ENCODE assay signal across 10 cellular contexts in the genomic region with DNA sequence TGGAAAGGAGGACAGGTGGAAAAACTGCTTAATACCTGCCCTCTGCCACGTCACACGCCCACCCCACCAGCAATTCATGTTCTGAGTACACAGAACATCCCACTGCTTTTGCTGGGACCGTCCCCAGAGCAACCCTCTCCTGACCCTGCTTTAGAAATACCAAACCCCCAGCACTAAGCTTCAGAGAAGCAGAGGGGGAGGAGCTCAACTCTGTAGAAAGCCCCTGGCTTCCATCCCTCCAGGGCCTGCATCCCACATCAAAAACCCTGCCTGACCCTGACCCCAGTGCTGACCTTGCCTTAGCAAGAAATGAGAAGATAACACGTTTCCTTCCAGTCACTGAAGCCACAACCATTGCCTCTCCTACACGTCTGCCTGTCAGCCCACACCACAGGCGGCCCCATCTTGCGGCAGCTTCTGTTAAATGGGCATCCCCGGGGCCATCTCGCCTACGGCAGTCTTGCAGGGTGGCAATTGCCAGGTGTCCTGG. TPM values are rescaled to one million over a fixed set of nuclear protein-coding genes. Genes with fewer than 3 reads are reported as not detected.
A peak's percentile ranks its signal among the peaks of the same experiment; 100 is the strongest.
DNase-seq lines count a peak whose midpoint lies in the region; ATAC-seq and TF ChIP-seq lines count a peak whose summit lies in the region.
"Had no signal": no experiment of that assay in that cellular context is flagged by ENCODE, and none has a peak within 500 bp of the region (broad histone marks: within the 10 kb centered on the region; RNA-seq: fewer than 3 reads in every experiment).

No MANE protein-coding gene starts in this region.

- H3K4me1 Mint-ChIP-seq in stimulated activated memory B cell treated with anti-CD40 and anti-IgM and Interleukin-4, amounts not matched to agents 10 μg/mL and 1 μg/mL and 100 μg/mL, for 72 hours: peaks cover 71% of the 10 kb centered on the region
- H3K4me1 Mint-ChIP-seq in osteocyte (ENCODE audit: unreplicated experiment): peaks cover 15% of the 10 kb centered on the region

- peaks cover 19% of the 10 kb centered on the region for H3K27me3 Mint-ChIP-seq in stimulated activated memory B cell treated with anti-CD40 and anti-IgM and Interleukin-4, amounts not matched to agents 10 μg/mL and 1 μg/mL and 100 μg/mL, for 72 hours
- no peaks in the 10 kb centered on the region for H3K27me3 Mint-ChIP-seq in osteocyte (ENCODE audit: unreplicated experiment)

- ATAC-seq in activated naive CD4-positive, alpha-beta T cell treated with anti-CD3 and anti-CD28 coated beads, Interleukin-2, amount 50 U/mL, for 72 hours: peak; percentile 87 to 91
- ATAC-seq in stimulated activated memory B cell treated with anti-CD40 and anti-IgM and Interleukin-4, amounts not matched to agents 10 μg/mL and 1 μg/mL and 100 μg/mL, for 72 hours: peak; percentile 89
- ATAC-seq in heart right ventricle: no peak
- ATAC-seq: A549 had no signal

- H3K36me3 ChIP-seq in heart right ventricle: no peaks in the 10 kb centered on the region

- 84 to 86% methylated on average over 10 of the region's 10 CpGs for WGBS in heart right ventricle, 2 donors

- no peak overlapping the region for H3K27ac ChIP-seq in heart right ventricle
- H3K27ac ChIP-seq: A549 had no signal

- peak overlapping the region; percentile 2 for H3K4me3 Mint-ChIP-seq in stimulated activated memory B cell treated with anti-CD40 and anti-IgM and Interleukin-4, amounts not matched to agents 10 μg/mL and 1 μg/mL and 100 μg/mL, for 72 hours
- no peak overlapping the region for H3K4me3 Mint-ChIP-seq in osteocyte (ENCODE audit: unreplicated experiment)
- H3K4me3 Mint-ChIP-seq: nephron progenitor cell had no signal

- DNase-seq in activated T-cell treated with anti-CD3 and anti-CD28 coated beads for 24 hours (ENCODE audit: low read depth) (peak; percentile 70), MV-4-11 (lab: John Stamatoyannopoulos, UW) (peak; percentile 9), kidney glomerular epithelial cell (lab: John Stamatoyannopoulos, UW) (no peak), heart right ventricle (no peak), osteocyte (ENCODE audit: extremely low spot score, unreplicated experiment) (no peak)
- no peak for DNase-seq in activated T-cell treated with anti-CD3 and anti-CD28 coated beads, Interleukin-2, amount 50 U/mL, for 1 hour
- peak; percentile 78 to 94 for DNase-seq in activated naive CD4-positive, alpha-beta T cell treated with anti-CD3 and anti-CD28 coated beads, Interleukin-2, amount 50 U/mL, for 72 hours (ENCODE audit: low spot score in 2 of 2)
- DNase-seq: nephron progenitor cell had no signal

- H3K4me3 ChIP-seq in heart right ventricle: no peak overlapping the region
- H3K4me3 ChIP-seq: A549 had no signal

- TF ChIP-seq CTCF in heart right ventricle (IDR thresholded peaks at IDR 0.05): no peak
- TF ChIP-seq CTCF in osteocyte (IDR thresholded peaks at IDR 0.05): no peak

- H3K4me1 ChIP-seq in heart right ventricle: peaks cover 0 to 54% (median 0%) of the 10 kb centered on the region in 9 donors

- peak overlapping the region; percentile 86 to 94 for H3K27ac Mint-ChIP-seq in activated naive CD4-positive, alpha-beta T cell treated with anti-CD3 and anti-CD28 coated beads, Interleukin-2, amount 50 U/mL, for 72 hours
- H3K27ac Mint-ChIP-seq in stimulated activated memory B cell treated with anti-CD40 and anti-IgM and Interleukin-4, amounts not matched to agents 10 μg/mL and 1 μg/mL and 100 μg/mL, for 72 hours: peak overlapping the region; percentile 69
- no peak overlapping the region for H3K27ac Mint-ChIP-seq in osteocyte (ENCODE audit: unreplicated experiment)
- H3K27ac Mint-ChIP-seq: nephron progenitor cell had no signal

- H3K9me3 ChIP-seq in heart right ventricle: no peaks in the 10 kb centered on the region
- H3K9me3 ChIP-seq: A549 had no signal

- H3K27me3 ChIP-seq in heart right ventricle: peaks cover 0 to 8% (median 0%) of the 10 kb centered on the region in 7 donors

- intact Hi-C loops in heart right ventricle (cut with DNase I): no loop called here

- H3K9me3 Mint-ChIP-seq in activated naive CD4-positive, alpha-beta T cell treated with anti-CD3 and anti-CD28 coated beads, Interleukin-2, amount 50 U/mL, for 72 hours: peaks cover 0 to 4% of the 10 kb centered on the region in 2 donors
- H3K9me3 Mint-ChIP-seq in stimulated activated memory B cell treated with anti-CD40 and anti-IgM and Interleukin-4, amounts not matched to agents 10 μg/mL and 1 μg/mL and 100 μg/mL, for 72 hours: no peaks in the 10 kb centered on the region
- no peaks in the 10 kb centered on the region for H3K9me3 Mint-ChIP-seq in osteocyte (ENCODE audit: unreplicated experiment)
- H3K9me3 Mint-ChIP-seq: nephron progenitor cell had no signal

- peaks cover 49 to 84% of the 10 kb centered on the region in 2 donors for H3K36me3 Mint-ChIP-seq in activated naive CD4-positive, alpha-beta T cell treated with anti-CD3 and anti-CD28 coated beads, Interleukin-2, amount 50 U/mL, for 72 hours
- peaks cover 20% of the 10 kb centered on the region for H3K36me3 Mint-ChIP-seq in stimulated activated memory B cell treated with anti-CD40 and anti-IgM and Interleukin-4, amounts not matched to agents 10 μg/mL and 1 μg/mL and 100 μg/mL, for 72 hours
- H3K36me3 Mint-ChIP-seq in osteocyte (ENCODE audit: unreplicated experiment): no peaks in the 10 kb centered on the region

RNA-seq across cellular contexts. Expression of a gene that starts 19.7 kb away (rescaled TPM):
- total RNA-seq in activated naive CD4-positive, alpha-beta T cell treated with anti-CD3 and anti-CD28 coated beads, Interleukin-2, amount 50 U/mL, for 72 hours: 100 to 1,000 TPM in 1 of 2 donors, 10 to 100 TPM in 1; 92.4 to 133 TPM
- 1 to 10 TPM in 1 of 10 donors, under 1 TPM in 9; 0.08 to 3.0 (median 0.31) TPM for total RNA-seq in heart right ventricle
- under 1 TPM; 0.29 to 0.87 TPM for polyA plus RNA-seq in heart right ventricle
- total RNA-seq in osteocyte: 1.9 and 2.7 TPM in 2 replicates

Comparison
In these comparisons a context has a peak if more than half of its experiments do, and no peak if none do; other contexts are left out.
1. DNase-seq: peak in activated T-cell treated with anti-CD3 and anti-CD28 coated beads for 24 hours (single experiment), MV-4-11 (single experiment) and activated naive CD4-positive, alpha-beta T cell treated with anti-CD3 and anti-CD28 coated beads, Interleukin-2, amount 50 U/mL, for 72 hours (2 of 2); none in activated T-cell treated with anti-CD3 and anti-CD28 coated beads, Interleukin-2, amount 50 U/mL, for 1 hour (single experiment), kidney glomerular epithelial cell (single experiment), heart right ventricle (0 of 2) and osteocyte (single experiment).
2. ATAC-seq: peak in activated naive CD4-positive, alpha-beta T cell treated with anti-CD3 and anti-CD28 coated beads, Interleukin-2, amount 50 U/mL, for 72 hours (2 of 2) and stimulated activated memory B cell treated with anti-CD40 and anti-IgM and Interleukin-4, amounts not matched to agents 10 μg/mL and 1 μg/mL and 100 μg/mL, for 72 hours (single experiment); none in heart right ventricle (0 of 8).
3. RNA of a gene that starts 19.7 kb away (total RNA-seq): 92.4 to 133 TPM in activated naive CD4-positive, alpha-beta T cell treated with anti-CD3 and anti-CD28 coated beads, Interleukin-2, amount 50 U/mL, for 72 hours; 1.9 to 2.7 TPM in osteocyte and 0.08 to 3.0 TPM in heart right ventricle; every median in the first group is over 10 times any median in the second.